In genomic region chr10:102503264-102504178, GRCh38 we compare ENCODE assay signal across 1 cellular context.
TF ChIP-seq lines count a peak whose summit lies in the region.

Gene SUFU (plus strand): TSS chr10:102503972. CDS start chr10:102504153, 181 bp downstream.

TF ChIP-seq in HEK293, 187 proteins besides CTCF, POLR2A, EP300 and RAD21 (continued from another document and continues in another):
- TF ChIP-seq REST (tag by site-specific recombination; IDR thresholded peaks at IDR 0.05) (no peak), ZNF76 (tag by site-specific recombination; IDR thresholded peaks at IDR 0.05; ENCODE audit: borderline replicate concordance, low read depth) (no peak), KLF10 (tag by site-specific recombination; IDR thresholded peaks at IDR 0.05) (peak; percentile 83), ZNF701 (tag by site-specific recombination; IDR thresholded peaks at IDR 0.05) (no peak), ZNF433 (tag by site-specific recombination; IDR thresholded peaks at IDR 0.05; ENCODE audit: low read depth) (no peak), INSM2 (tag by site-specific recombination; IDR thresholded peaks at IDR 0.05) (no peak), ZNF423 (tag by site-specific recombination; IDR thresholded peaks at IDR 0.05) (no peak), SP3 (tag by site-specific recombination; IDR thresholded peaks at IDR 0.05) (peak; percentile 96), ZNF548 (tag by site-specific recombination; IDR thresholded peaks at IDR 0.05) (no peak), ZNF10 (tag by site-specific recombination; IDR thresholded peaks at IDR 0.05) (no peak), ZNF629 (tag by site-specific recombination; IDR thresholded peaks at IDR 0.05) (peak; percentile 43), ZEB2 (tag by site-specific recombination; IDR thresholded peaks at IDR 0.05) (peak; percentile 11; the same call in 1 of the 2 replicates), GLI4 (tag by site-specific recombination; IDR thresholded peaks at IDR 0.05) (no peak), SCRT1 (tag by site-specific recombination; IDR thresholded peaks at IDR 0.05; ENCODE audit: borderline replicate concordance) (no peak), ZNF223 (tag by site-specific recombination; IDR thresholded peaks at IDR 0.05) (no peak), GLIS2 (tag by site-specific recombination; IDR thresholded peaks at IDR 0.05) (no peak), ZNF549 (tag by site-specific recombination; IDR thresholded peaks at IDR 0.05) (no peak), ZNF530 (tag by site-specific recombination; IDR thresholded peaks at IDR 0.05; ENCODE audit: low read depth) (no peak), ZNF324 (tag by site-specific recombination; IDR thresholded peaks at IDR 0.05) (peak; percentile 45; the same call in 1 of the 2 replicates), ZBTB44 (tag by site-specific recombination; IDR thresholded peaks at IDR 0.05) (no peak; the same call in 1 of the 2 replicates), SCRT2 (tag by site-specific recombination; IDR thresholded peaks at IDR 0.05) (no peak), ZNF561 (tag by site-specific recombination; IDR thresholded peaks at IDR 0.05; ENCODE audit: borderline replicate concordance) (no peak), ZNF366 (tag by site-specific recombination; conservative IDR thresholded peaks at IDR 0.05) (peak; percentile 72), GFI1B (tag by site-specific recombination; IDR thresholded peaks at IDR 0.05) (no peak), ZNF114 (tag by site-specific recombination; IDR thresholded peaks at IDR 0.05) (no peak), KLF16 (tag by site-specific recombination; IDR thresholded peaks at IDR 0.05) (no peak), PRDM10 (tag by site-specific recombination; IDR thresholded peaks at IDR 0.05) (peak; percentile 88), ZNF529 (tag by site-specific recombination; IDR thresholded peaks at IDR 0.05; ENCODE audit: insufficient replicate concordance) (no peak), ZNF624 (tag by site-specific recombination; IDR thresholded peaks at IDR 0.05) (no peak), ZNF610 (tag by site-specific recombination; IDR thresholded peaks at IDR 0.05; ENCODE audit: borderline replicate concordance) (no peak), ZNF2 (tag by site-specific recombination; IDR thresholded peaks at IDR 0.05) (peak; percentile 54; the same call in 1 of the 2 replicates), REPIN1 (tag by site-specific recombination; IDR thresholded peaks at IDR 0.05; ENCODE audit: low read depth) (no peak), ZNF600 (tag by site-specific recombination; IDR thresholded peaks at IDR 0.05) (no peak), BCL6B (tag by site-specific recombination; IDR thresholded peaks at IDR 0.05) (no peak), ZBTB7A (tag by site-specific recombination; IDR thresholded peaks at IDR 0.05; ENCODE audit: low read depth) (no peak), MYNN (tag by site-specific recombination; IDR thresholded peaks at IDR 0.05; ENCODE audit: borderline replicate concordance) (no peak), RBAK (tag by site-specific recombination; IDR thresholded peaks at IDR 0.05) (no peak), FEZF1 (tag by site-specific recombination; IDR thresholded peaks at IDR 0.05) (no peak), ZNF280D (tag by site-specific recombination; IDR thresholded peaks at IDR 0.05) (no peak), ZNF335 (tag by site-specific recombination; conservative IDR thresholded peaks at IDR 0.05) (no peak), ZNF664 (tag by site-specific recombination; IDR thresholded peaks at IDR 0.05) (no peak), GLI2 (tag by site-specific recombination; IDR thresholded peaks at IDR 0.05; ENCODE audit: borderline replicate concordance, low read depth) (no peak), WT1 (tag by site-specific recombination; IDR thresholded peaks at IDR 0.05) (peak; percentile 39; the same call in 1 of the 2 replicates), ZNF280C (tag by site-specific recombination; IDR thresholded peaks at IDR 0.05) (no peak), SP7 (tag by site-specific recombination; IDR thresholded peaks at IDR 0.05) (peak; percentile 20), ZNF239 (tag by site-specific recombination; IDR thresholded peaks at IDR 0.05) (no peak), KLF8 (tag by site-specific recombination; IDR thresholded peaks at IDR 0.05) (peak; percentile 92), ZSCAN16 (tag by site-specific recombination; IDR thresholded peaks at IDR 0.05) (no peak), ZSCAN5A (tag by site-specific recombination; IDR thresholded peaks at IDR 0.05) (no peak), ZNF311 (tag by site-specific recombination; IDR thresholded peaks at IDR 0.05; ENCODE audit: borderline replicate concordance) (no peak), SETDB1 (IDR thresholded peaks at IDR 0.05; ENCODE audit: insufficient read length, low read length) (no peak)
